In the genomic region with DNA sequence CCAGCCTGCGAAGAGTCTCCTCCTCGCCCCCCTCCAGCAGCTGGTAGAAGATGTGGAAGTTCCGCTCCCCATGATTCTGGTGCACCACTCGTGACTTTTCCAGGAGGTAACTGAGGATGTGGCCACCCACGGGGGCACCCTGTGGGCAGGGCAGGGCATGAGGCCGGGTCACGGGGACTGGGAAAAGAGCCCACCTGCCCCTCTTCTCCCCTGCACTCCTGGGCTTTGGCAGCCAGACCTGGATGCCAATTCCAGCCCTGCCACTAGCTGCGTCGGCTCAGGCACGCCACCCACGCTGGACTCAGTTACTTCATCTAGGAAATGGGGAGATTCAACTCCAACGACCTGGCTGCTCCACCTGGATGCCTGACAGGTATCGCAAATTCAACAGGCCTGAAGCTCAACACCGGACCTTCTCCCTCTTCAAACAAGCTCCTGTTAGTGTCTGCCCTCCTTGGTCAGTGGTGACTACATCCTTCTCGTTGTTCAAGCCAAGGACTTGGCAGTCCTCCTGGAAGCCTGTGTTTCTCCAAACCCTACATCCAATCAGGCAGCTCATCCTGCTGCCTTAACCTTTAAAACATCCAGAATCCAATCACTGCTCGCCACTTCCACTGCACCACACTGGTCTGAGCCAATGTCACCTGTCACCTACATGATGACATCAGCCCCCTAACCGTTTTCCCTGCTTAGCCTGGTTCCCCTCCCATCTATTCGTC, we compare ENCODE assay signal across 1 cellular context.
TF ChIP-seq lines count a peak whose summit lies in the region.

No MANE protein-coding gene starts in this region.

TF ChIP-seq in IMR-90, 13 proteins besides CTCF, POLR2A, EP300 and RAD21:
- TF ChIP-seq MAZ (IDR thresholded peaks at IDR 0.05; ENCODE audit: borderline replicate concordance, low read depth, low read length) (no peak), NFE2L2 (IDR thresholded peaks at IDR 0.05; ENCODE audit: low read depth, low read length) (no peak), CHD1 (IDR thresholded peaks at IDR 0.05; ENCODE audit: low read depth, low read length) (no peak), MXI1 (IDR thresholded peaks at IDR 0.05; ENCODE audit: borderline replicate concordance, low read depth, low read length) (no peak), BHLHE40 (IDR thresholded peaks at IDR 0.05; ENCODE audit: low read depth, low read length) (no peak), MAFK (IDR thresholded peaks at IDR 0.05; ENCODE audit: low read depth, low read length) (no peak), RCOR1 (IDR thresholded peaks at IDR 0.05; ENCODE audit: insufficient replicate concordance, low read length) (no peak), RFX5 (IDR thresholded peaks at IDR 0.05; ENCODE audit: low read depth, low read length) (no peak), SMC3 (IDR thresholded peaks at IDR 0.05; ENCODE audit: low read depth, low read length) (no peak)
- TF ChIP-seq, protein P1, sequence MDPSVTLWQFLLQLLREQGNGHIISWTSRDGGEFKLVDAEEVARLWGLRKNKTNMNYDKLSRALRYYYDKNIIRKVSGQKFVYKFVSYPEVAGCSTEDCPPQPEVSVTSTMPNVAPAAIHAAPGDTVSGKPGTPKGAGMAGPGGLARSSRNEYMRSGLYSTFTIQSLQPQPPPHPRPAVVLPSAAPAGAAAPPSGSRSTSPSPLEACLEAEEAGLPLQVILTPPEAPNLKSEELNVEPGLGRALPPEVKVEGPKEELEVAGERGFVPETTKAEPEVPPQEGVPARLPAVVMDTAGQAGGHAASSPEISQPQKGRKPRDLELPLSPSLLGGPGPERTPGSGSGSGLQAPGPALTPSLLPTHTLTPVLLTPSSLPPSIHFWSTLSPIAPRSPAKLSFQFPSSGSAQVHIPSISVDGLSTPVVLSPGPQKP (IDR thresholded peaks at IDR 0.05; ENCODE audit: borderline replicate concordance, low read depth, low read length) = no peak
